ENCODE assay signal across 24 cellular contexts in the genomic region with DNA sequence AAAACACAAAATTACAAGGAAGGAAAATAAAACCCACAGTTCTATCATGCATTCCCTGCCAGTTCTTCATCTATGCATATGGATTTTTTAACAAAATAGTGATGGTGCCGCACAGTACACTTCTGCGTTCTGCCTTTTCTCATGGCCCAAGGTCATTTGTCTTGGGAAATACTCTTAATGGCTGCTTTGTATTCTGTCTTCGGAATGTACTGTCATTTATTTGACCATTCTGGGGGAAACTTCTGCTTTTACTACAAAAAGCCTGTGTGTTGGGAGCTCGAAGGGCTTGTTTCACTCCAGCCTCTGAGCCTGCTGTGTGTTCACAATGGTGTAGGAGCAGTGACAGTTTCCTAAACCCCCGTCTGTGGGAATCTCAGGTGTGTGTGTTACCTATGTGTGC.
A peak's percentile ranks its signal among the peaks of the same experiment; 100 is the strongest.
DNase-seq lines count a peak whose midpoint lies in the region; ATAC-seq, FAIRE-seq and TF ChIP-seq lines count a peak whose summit lies in the region.
"Had no signal": no experiment of that assay in that cellular context is flagged by ENCODE, and none has a peak within 500 bp of the region (broad histone marks: within the 10 kb centered on the region; RNA-seq: fewer than 3 reads in every experiment).

No MANE protein-coding gene starts in this region.

- no TSS peak for BruUV-seq in HepG2 (replicated peaks; lab: Mats Ljungman, UMichigan)

- H3K9me3 ChIP-seq in HepG2 (ENCODE audit: low read length) (no peaks in the 10 kb centered on the region), right lobe of liver (no peaks in the 10 kb centered on the region), osteoblast (ENCODE audit: low read depth, low read length) (no peaks in the 10 kb centered on the region)
- H3K9me3 ChIP-seq: A549; BE2C; BLaER1 treated with 17β-estradiol and CSF1 and Interleukin-3, amounts not matched to agents 10 nM and 100 nM; Caco-2 had no signal

- in situ Hi-C loops in HepG2 (cut with HindIII; ENCODE audit: extremely low pct_ligation_motif_present, low pct_unique_long_range_greater_than_20kb): loop anchor here (5.0 kb wide), 1 partner anchor 46 kb away; no protein-coding TSS in a partner anchor
- in situ Hi-C loops in SK-MEL-5 (cut with HindIII; ENCODE audit: low pct_unique_long_range_greater_than_20kb, low sequenced_read_pairs): no loop called here

- H3K36me3 ChIP-seq in HepG2 (replicated peaks in 1 of 2; ENCODE audit: control insufficient read depth in 1 of 2, insufficient read depth in 2 of 2, low read length in 2 of 2): no peaks in the 10 kb centered on the region
- no peaks in the 10 kb centered on the region for H3K36me3 ChIP-seq in right lobe of liver
- H3K36me3 ChIP-seq in osteoblast (ENCODE audit: insufficient read depth, low read length): no peaks in the 10 kb centered on the region
- H3K36me3 ChIP-seq: BE2C; BLaER1 treated with 17β-estradiol and CSF1 and Interleukin-3, amounts not matched to agents 10 nM and 100 nM had no signal

- H3K27me3 ChIP-seq in HepG2 (ENCODE audit: control insufficient read depth in 1 of 2, insufficient read depth in 2 of 2, low read length in 2 of 2): peaks cover 22 to 69% of the 10 kb centered on the region in 2 experiments
- no peaks in the 10 kb centered on the region for H3K27me3 ChIP-seq in right lobe of liver
- H3K27me3 ChIP-seq in osteoblast (ENCODE audit: insufficient read depth, low read length): peaks cover 14% of the 10 kb centered on the region
- H3K27me3 ChIP-seq: BE2C had no signal

- H3K4me2 ChIP-seq in HepG2 (ENCODE audit: low read depth, low read length) (no peak overlapping the region), osteoblast (ENCODE audit: insufficient read depth, low read length) (no peak overlapping the region)
- H3K4me2 ChIP-seq: A549; BLaER1 treated with 17β-estradiol and CSF1 and Interleukin-3, amounts not matched to agents 10 nM and 100 nM had no signal

- FAIRE-seq in HepG2 (lab: Jason Lieb, UNC): no peak
- FAIRE-seq: A549, GM12878, GM19239 had no signal

- H2AFZ ChIP-seq in HepG2 (ENCODE audit: low read length) (no peak overlapping the region), osteoblast (ENCODE audit: low read length) (no peak overlapping the region)
- H2AFZ ChIP-seq: GM23248 had no signal

- CTCF ChIA-PET in HepG2 (lab: Yijun Ruan, JAX; ENCODE audit: low intra/inter-chr PET ratio, low total read pairs): interaction anchor here (1.1 to 3.1 kb wide), 2 partner anchors 9 to 190 kb away, joined by 3 to 29 read pairs; partner anchors contain the start of gene MGAT5B

- ATAC-seq in HepG2 (no peak), right lobe of liver (no peak), HG02852 (IDR thresholded peaks at IDR 0.05; ENCODE audit: unreplicated experiment) (no peak)
- ATAC-seq: A549, GM12878 had no signal

- TF ChIP-seq CTCF in HepG2 (CRISPR knock-in tag; IDR thresholded peaks at IDR 0.05): no peak
- TF ChIP-seq CTCF in right lobe of liver (IDR thresholded peaks at IDR 0.05): no peak
- TF ChIP-seq CTCF in osteoblast (IDR thresholded peaks at IDR 0.05; ENCODE audit: extremely low read depth, low read depth, low read length): no peak

- TF ChIP-seq POLR2A in HepG2 (IDR thresholded peaks at IDR 0.05; ENCODE audit: insufficient read depth in 1 of 2, low read depth in 2 of 2, low read length in 2 of 2) (no peak), right lobe of liver (IDR thresholded peaks at IDR 0.05) (no peak)

- POLR2A ChIA-PET in HepG2 (lab: Yijun Ruan, JAX): no interaction called here

- TF ChIP-seq EP300 in HepG2 (IDR thresholded peaks at IDR 0.05; ENCODE audit: low read depth in 2 of 2, low read length in 2 of 2) (no peak), HepG2 (CRISPR knock-in tag; IDR thresholded peaks at IDR 0.05; ENCODE audit: borderline replicate concordance) (no peak)

- no peaks in the 10 kb centered on the region for H4K20me1 ChIP-seq in HepG2 (ENCODE audit: insufficient read depth, low read length)
- H4K20me1 ChIP-seq in osteoblast (ENCODE audit: insufficient read depth, low read length): no peaks in the 10 kb centered on the region

- peak; percentile 37 for DNase-seq in HepG2 (ENCODE audit: low spot score)
- no peak for DNase-seq in right lobe of liver
- DNase-seq in SK-MEL-5 (ENCODE audit: low read depth, low spot score): peak; percentile 98
- DNase-seq in foreskin melanocyte: peak; percentile 85
- DNase-seq in osteoblast (ENCODE audit: insufficient read length, low spot score, missing footprints): peak; percentile 21
- no peak for DNase-seq in GOT3 (lab: John Stamatoyannopoulos, UW)
- DNase-seq: 8988T; ACHN; AML-193; BE2C; Caco-2; CD4-positive, alpha-beta memory T cell; DMS 273 treated with DMSO at 0.1 percent for 48 hours; DMS79; EL; GDM1; GM23248; H9; HFFc6 had no signal

- no peak overlapping the region for H3K9ac ChIP-seq in HepG2 (ENCODE audit: insufficient read depth, low read depth, low read length)
- H3K9ac ChIP-seq: BLaER1 treated with 17β-estradiol and CSF1 and Interleukin-3, amounts not matched to agents 10 nM and 100 nM; GM23248 had no signal

- no peak for TF ChIP-seq RAD21 in HepG2 (CRISPR knock-in tag; IDR thresholded peaks at IDR 0.05)

- H3K79me2 ChIP-seq in HepG2 (ENCODE audit: insufficient read depth, low read length): no peaks in the 10 kb centered on the region
- H3K79me2 ChIP-seq in osteoblast (ENCODE audit: insufficient read depth, low read length): no peaks in the 10 kb centered on the region

- no peak overlapping the region for H3K4me3 ChIP-seq in HepG2 (replicated peaks in 1 of 3; ENCODE audit: insufficient read depth in 1 of 3, low read depth in 2 of 3, low read length in 3 of 3)
- H3K4me3 ChIP-seq in right lobe of liver: no peak overlapping the region
- no peak overlapping the region for H3K4me3 ChIP-seq in osteoblast (ENCODE audit: insufficient read depth, low read length)
- H3K4me3 ChIP-seq: A549; BLaER1 treated with 17β-estradiol and CSF1 and Interleukin-3, amounts not matched to agents 10 nM and 100 nM; GM12878; GM23248 had no signal

- H3K27ac ChIP-seq in HepG2 (ENCODE audit: extremely low read length, insufficient read depth, low read length): no peak overlapping the region
- H3K27ac ChIP-seq in right lobe of liver: no peak overlapping the region
- no peak overlapping the region for H3K27ac ChIP-seq in osteoblast (ENCODE audit: low read depth, low read length)
- H3K27ac ChIP-seq: BLaER1 treated with 17β-estradiol and CSF1 and Interleukin-3, amounts not matched to agents 10 nM and 100 nM; GM23248 had no signal

- intact Hi-C loops in HepG2 (cut with micrococcal nuclease; ENCODE audit: unreplicated experiment): no loop called here
- intact Hi-C loops in right lobe of liver (cut with DNase I): loop anchor here (5.0 kb wide), 2 partner anchors 186 to 191 kb away; partner anchors contain the start of gene MGAT5B (in 1 of the 2)

- 2% methylated on average over 5 of the region's 5 CpGs for WGBS in HepG2 (ENCODE audit: low lambda C conversion rate)
- 26% methylated on average over 5 of the region's 5 CpGs for WGBS in right lobe of liver (ENCODE audit: insufficient coverage, low coverage, low lambda C conversion rate, missing lambda C conversion rate)

- H3K4me1 ChIP-seq in HepG2 (ENCODE audit: insufficient read depth, low read length) (peaks cover 9% of the 10 kb centered on the region), right lobe of liver (no peaks in the 10 kb centered on the region), osteoblast (ENCODE audit: insufficient read depth, low read length) (no peaks in the 10 kb centered on the region)
- H3K4me1 ChIP-seq: Caco-2 had no signal

TF ChIP-seq in HepG2, 621 proteins besides CTCF, POLR2A, EP300 and RAD21 (continues in another document):
- no peak for TF ChIP-seq NCOR1 (IDR thresholded peaks at IDR 0.05; ENCODE audit: borderline replicate concordance, low read length)
- no peak for TF ChIP-seq DMTF1 (CRISPR knock-in tag; IDR thresholded peaks at IDR 0.05)
- TF ChIP-seq PCBP1 (IDR thresholded peaks at IDR 0.05; ENCODE audit: borderline replicate concordance, low read depth, low read length): no peak
- no peak for TF ChIP-seq ZNF546 (CRISPR knock-in tag; conservative IDR thresholded peaks at IDR 0.05)
- TF ChIP-seq ZNF550 (CRISPR knock-in tag; IDR thresholded peaks at IDR 0.05; ENCODE audit: borderline replicate concordance): no peak
- no peak for TF ChIP-seq LBX2 (CRISPR knock-in tag; IDR thresholded peaks at IDR 0.05; ENCODE audit: borderline replicate concordance)
- no peak for TF ChIP-seq BHLHE40 (IDR thresholded peaks at IDR 0.05; ENCODE audit: low read length)

Comparison
In these comparisons a context has a peak if more than half of its experiments do, and no peak if none do; other contexts are left out.
1. DNase-seq: peak in HepG2 (single experiment), SK-MEL-5 (single experiment), foreskin melanocyte (single experiment) and osteoblast (single experiment); none in right lobe of liver (0 of 3) and GOT3 (single experiment).